ENCODE assay signal across 22 cellular contexts in the genomic region with DNA sequence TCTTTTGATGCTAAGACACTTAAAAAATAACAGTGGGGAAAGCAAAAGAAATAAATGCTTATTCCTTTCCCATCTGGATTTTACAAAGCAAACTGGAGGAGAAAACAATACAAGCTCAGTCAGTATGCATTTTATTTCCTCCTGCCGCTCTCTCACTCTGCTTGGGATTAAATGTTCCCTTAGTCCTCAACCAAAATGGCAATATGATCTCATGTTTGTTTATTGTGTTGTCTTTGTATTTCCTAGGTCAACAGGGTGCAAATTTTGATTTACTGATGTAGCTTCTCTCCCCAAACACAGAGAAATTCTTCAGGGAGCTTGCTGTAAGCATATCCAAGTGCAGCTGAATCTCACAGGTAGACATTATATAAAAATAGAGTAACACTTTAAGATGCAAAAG.
DNase-seq lines count a peak whose midpoint lies in the region; ATAC-seq and TF ChIP-seq lines count a peak whose summit lies in the region.
"Had no signal": no experiment of that assay in that cellular context is flagged by ENCODE, and none has a peak within 500 bp of the region (broad histone marks: within the 10 kb centered on the region; RNA-seq: fewer than 3 reads in every experiment).

No MANE protein-coding gene starts in this region.

- TF ChIP-seq CTCF in neural progenitor cell (IDR thresholded peaks at IDR 0.05): no peak

- H3K27ac Mint-ChIP-seq in neural progenitor cell: no peak overlapping the region
- H3K27ac Mint-ChIP-seq in CD4-positive, alpha-beta memory T cell: no peak overlapping the region
- H3K27ac Mint-ChIP-seq: CD8-positive, alpha-beta T cell had no signal

- H3K27ac ChIP-seq in cingulate gyrus (ENCODE audit: low read depth, low read length): peak overlapping the region; percentile 78
- H3K27ac ChIP-seq in neural progenitor cell: peak overlapping the region; percentile 64
- H3K27ac ChIP-seq in CD4-positive, alpha-beta memory T cell (ENCODE audit: low read depth, low read length): no peak overlapping the region
- H3K27ac ChIP-seq: BLaER1 treated with 17β-estradiol and CSF1 and Interleukin-3, amounts not matched to agents 10 nM and 100 nM; SJSA1 had no signal

- no peak overlapping the region for H2AFZ ChIP-seq in neural progenitor cell (replicated peaks)

- no peaks in the 10 kb centered on the region for H3K9me3 ChIP-seq in neural progenitor cell (ENCODE audit: low read depth)
- H3K9me3 ChIP-seq in CD4-positive, alpha-beta memory T cell (ENCODE audit: control insufficient read depth in 1 of 2, low read length in 2 of 2): no peaks in the 10 kb centered on the region
- H3K9me3 ChIP-seq: BLaER1 treated with 17β-estradiol and CSF1 and Interleukin-3, amounts not matched to agents 10 nM and 100 nM; MG63; SJSA1 had no signal

- H3K4me2 ChIP-seq in neural progenitor cell: no peak overlapping the region
- H3K4me2 ChIP-seq: BLaER1 treated with 17β-estradiol and CSF1 and Interleukin-3, amounts not matched to agents 10 nM and 100 nM had no signal

- CTCF ChIA-PET in CD4-positive, alpha-beta memory T cell (lab: Charles Lee; ENCODE audit: partially characterized antibody): no interaction called here

- POLR2A ChIA-PET in CD4-positive, alpha-beta memory T cell (lab: Charles Lee; ENCODE audit: partially characterized antibody): no interaction called here

- peaks cover 33% of the 10 kb centered on the region for H3K4me1 ChIP-seq in neural progenitor cell
- no peaks in the 10 kb centered on the region for H3K4me1 ChIP-seq in CD4-positive, alpha-beta memory T cell (ENCODE audit: insufficient read depth, low read length)

- intact Hi-C loops in CD4-positive, alpha-beta memory T cell (cut with micrococcal nuclease): no loop called here

- peaks cover 21% of the 10 kb centered on the region for H3F3A ChIP-seq in neural progenitor cell (ENCODE audit: low read depth)

- H3K4me3 Mint-ChIP-seq in neural progenitor cell: no peak overlapping the region
- H3K4me3 Mint-ChIP-seq in CD4-positive, alpha-beta memory T cell: no peak overlapping the region
- H3K4me3 Mint-ChIP-seq: CD8-positive, alpha-beta T cell had no signal

- DNase-seq in LHCN-M2 (ENCODE audit: low read depth): peak; percentile 48
- no peak for DNase-seq in neural progenitor cell (ENCODE audit: low spot score)
- peak; percentile 63 for DNase-seq in superior temporal gyrus (ENCODE audit: extremely low spot score)
- DNase-seq in HCEC 1CT: no peak
- no peak for DNase-seq in CD4-positive, alpha-beta memory T cell
- DNase-seq in NCI-H2081 treated with DMSO at 0.1 percent for 48 hours (lab: John Stamatoyannopoulos, UW): no peak
- DNase-seq: ACHN; CD8-positive, alpha-beta T cell; GDM1; Kasumi-1; MG63; NCI-H1048; NCI-H1417 treated with DMSO at 0.1 percent for 48 hours; NCI-H187; NCI-H2171; NCI-H524 treated with DMSO at 0.1 percent for 48 hours; NCI-H82 had no signal

- H3K9me3 Mint-ChIP-seq in neural progenitor cell: no peaks in the 10 kb centered on the region
- no peaks in the 10 kb centered on the region for H3K9me3 Mint-ChIP-seq in CD4-positive, alpha-beta memory T cell
- H3K9me3 Mint-ChIP-seq: CD8-positive, alpha-beta T cell had no signal

- H3K36me3 Mint-ChIP-seq in neural progenitor cell: no peaks in the 10 kb centered on the region
- no peaks in the 10 kb centered on the region for H3K36me3 Mint-ChIP-seq in CD4-positive, alpha-beta memory T cell
- H3K36me3 Mint-ChIP-seq: CD8-positive, alpha-beta T cell had no signal

- H3K79me2 ChIP-seq in neural progenitor cell (ENCODE audit: low read depth): no peaks in the 10 kb centered on the region

- H3K36me3 ChIP-seq in neural progenitor cell: no peaks in the 10 kb centered on the region
- H3K36me3 ChIP-seq in CD4-positive, alpha-beta memory T cell (ENCODE audit: insufficient read depth, low read length): no peaks in the 10 kb centered on the region
- H3K36me3 ChIP-seq: SJSA1 had no signal

- H3K4me1 Mint-ChIP-seq in neural progenitor cell: peaks cover 15% of the 10 kb centered on the region
- no peaks in the 10 kb centered on the region for H3K4me1 Mint-ChIP-seq in CD4-positive, alpha-beta memory T cell

- no peak overlapping the region for H3K9ac ChIP-seq in neural progenitor cell
- H3K9ac ChIP-seq: BLaER1 treated with 17β-estradiol and CSF1 and Interleukin-3, amounts not matched to agents 10 nM and 100 nM had no signal

- H3K27me3 Mint-ChIP-seq in neural progenitor cell (ENCODE audit: insufficient read depth, low read depth): no peaks in the 10 kb centered on the region
- H3K27me3 Mint-ChIP-seq in CD4-positive, alpha-beta memory T cell: no peaks in the 10 kb centered on the region

- H4K20me1 ChIP-seq in neural progenitor cell (ENCODE audit: low read depth): no peaks in the 10 kb centered on the region

- no peak for ATAC-seq in HG02970 (IDR thresholded peaks at IDR 0.05; ENCODE audit: low FRiP score, unreplicated experiment)
- ATAC-seq: CD8-positive, alpha-beta T cell; Right ventricle myocardium inferior had no signal

- no peaks in the 10 kb centered on the region for H3K27me3 ChIP-seq in neural progenitor cell
- no peaks in the 10 kb centered on the region for H3K27me3 ChIP-seq in CD4-positive, alpha-beta memory T cell (ENCODE audit: insufficient read depth, low read length)
- H3K27me3 ChIP-seq: BLaER1 treated with 17β-estradiol and CSF1 and Interleukin-3, amounts not matched to agents 10 nM and 100 nM; MG63; SJSA1 had no signal

- no peak overlapping the region for H3K4me3 ChIP-seq in neural progenitor cell
- no peak overlapping the region for H3K4me3 ChIP-seq in CD4-positive, alpha-beta memory T cell (ENCODE audit: low read length in 2 of 2)
- H3K4me3 ChIP-seq: BLaER1 treated with 17β-estradiol and CSF1 and Interleukin-3, amounts not matched to agents 10 nM and 100 nM; MG63; SJSA1 had no signal

Comparison
In these comparisons a context has a peak if more than half of its experiments do, and no peak if none do; other contexts are left out.
1. DNase-seq: peak in LHCN-M2 (single experiment) and superior temporal gyrus (single experiment); none in neural progenitor cell (single experiment), HCEC 1CT (single experiment), CD4-positive, alpha-beta memory T cell (0 of 5) and NCI-H2081 treated with DMSO at 0.1 percent for 48 hours (single experiment).